Comparison of ENCODE assay signal across 14 cellular contexts in the genomic region with DNA sequence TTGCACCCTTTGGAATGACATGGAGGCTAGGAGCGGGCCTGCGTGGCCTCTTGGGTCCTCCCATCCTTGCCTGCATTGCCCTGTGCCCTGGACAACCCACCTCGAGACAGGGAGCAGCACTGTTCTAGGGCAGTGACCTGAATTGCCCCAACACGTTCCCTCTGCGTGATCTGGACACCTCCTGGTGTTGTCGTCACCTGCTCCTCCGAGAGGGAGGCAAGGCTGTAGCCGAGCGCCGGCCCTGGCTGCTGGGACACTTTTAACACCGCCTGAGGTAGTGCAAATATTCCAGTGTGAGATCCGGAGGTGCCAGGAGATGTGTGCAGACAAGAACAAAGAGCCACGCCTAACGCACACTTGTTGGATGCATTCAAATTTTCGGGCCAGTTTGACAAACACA.
A peak's percentile ranks its signal among the peaks of the same experiment; 100 is the strongest.
DNase-seq lines count a peak whose midpoint lies in the region; ATAC-seq, FAIRE-seq and TF ChIP-seq lines count a peak whose summit lies in the region.
"Had no signal": no experiment of that assay in that cellular context is flagged by ENCODE, and none has a peak within 500 bp of the region (broad histone marks: within the 10 kb centered on the region; RNA-seq: fewer than 3 reads in every experiment).

No MANE protein-coding gene starts in this region.

- H3K4me1 ChIP-seq in kidney (ENCODE audit: control insufficient read depth in 1 of 2, insufficient read depth in 1 of 2, low read depth in 1 of 2, low read length in 2 of 2) = peaks cover 0 to 2% of the 10 kb centered on the region in 2 donors

- H3K9me3 ChIP-seq in kidney (ENCODE audit: control insufficient read depth in 1 of 2, low read length in 2 of 2) = peaks cover 0 to 5% of the 10 kb centered on the region in 2 donors
- H3K9me3 ChIP-seq: neutrophil, thoracic aorta had no signal

- DNase-seq in activated CD8-positive, alpha-beta memory T cell treated with anti-CD3 and anti-CD28 coated beads, Interleukin-2, amount 10 ng/mL, durations not matched to agents 7 days and 5 days = peak; percentile 38
- DNase-seq in chondrocyte (ENCODE audit: low spot score) (peak; percentile 56), kidney (peak; percentile 44), RCC 7860 (ENCODE audit: low spot score) (no peak), NCI-H1092 treated with DMSO at 0.1 percent for 48 hours (lab: John Stamatoyannopoulos, UW) (no peak)
- DNase-seq in stimulated activated effector memory CD8-positive, alpha-beta T cell treated with anti-CD3 and anti-CD28 coated beads, Interleukin-12 subunit alpha, Interleukin-12 subunit beta, amount 100 ng/mL, for 72 hours (ENCODE audit: low spot score in 2 of 2) = no peak
- DNase-seq in stimulated activated CD4-positive, alpha-beta T cell treated with anti-CD3 and anti-CD28 coated beads, Interleukin-15, amount 100 ng/mL, for 24 hours = no peak
- DNase-seq: C1 segment of cervical spinal cord, mesenchymal stem cell had no signal

- H3K27ac ChIP-seq in kidney (ENCODE audit: low read depth in 2 of 2, low read length in 2 of 2) = no peak overlapping the region
- H3K27ac ChIP-seq: neutrophil, thoracic aorta had no signal

- H3K4me3 Mint-ChIP-seq in activated CD8-positive, alpha-beta memory T cell treated with anti-CD3 and anti-CD28 coated beads, Interleukin-2, amount 10 ng/mL, durations not matched to agents 7 days and 5 days = no peak overlapping the region
- H3K4me3 Mint-ChIP-seq in chondrocyte (ENCODE audit: unreplicated experiment) = no peak overlapping the region
- H3K4me3 Mint-ChIP-seq in stimulated activated effector memory CD8-positive, alpha-beta T cell treated with anti-CD3 and anti-CD28 coated beads, Interleukin-12 subunit alpha, Interleukin-12 subunit beta, amount 100 ng/mL, for 72 hours = peak overlapping the region; percentile 52

- CTCF ChIA-PET in activated CD8-positive, alpha-beta memory T cell treated with anti-CD3 and anti-CD28 coated beads, Interleukin-2, amount 10 ng/mL, durations not matched to agents 7 days and 5 days (lab: Charles Lee) = no interaction called here

- ATAC-seq in activated CD8-positive, alpha-beta memory T cell treated with anti-CD3 and anti-CD28 coated beads, Interleukin-2, amount 10 ng/mL, durations not matched to agents 7 days and 5 days = no peak
- no peak for ATAC-seq in stimulated activated effector memory CD8-positive, alpha-beta T cell treated with anti-CD3 and anti-CD28 coated beads, Interleukin-12 subunit alpha, Interleukin-12 subunit beta, amount 100 ng/mL, for 72 hours
- no peak for ATAC-seq in HG02678 (IDR thresholded peaks at IDR 0.05; ENCODE audit: unreplicated experiment)
- ATAC-seq: SK-N-SH treated with all-trans-retinoic acid at 6 μM for 48 hours had no signal

- intact Hi-C loops in kidney (cut with DNase I) = no loop called here

- no peak overlapping the region for H3K9ac ChIP-seq in kidney (ENCODE audit: low read length in 2 of 2)

- FAIRE-seq in kidney (lab: Jason Lieb, UNC) (no peak), RCC 7860 (lab: Jason Lieb, UNC) (no peak)
- FAIRE-seq: H54 had no signal

- TF ChIP-seq CTCF in chondrocyte (IDR thresholded peaks at IDR 0.05) (no peak), kidney (IDR thresholded peaks at IDR 0.05; ENCODE audit: borderline replicate concordance, extremely low read depth, insufficient read depth) (no peak)

- H3K27ac Mint-ChIP-seq in activated CD8-positive, alpha-beta memory T cell treated with anti-CD3 and anti-CD28 coated beads, Interleukin-2, amount 10 ng/mL, durations not matched to agents 7 days and 5 days = no peak overlapping the region
- no peak overlapping the region for H3K27ac Mint-ChIP-seq in chondrocyte (ENCODE audit: unreplicated experiment)
- peak overlapping the region; percentile 89 for H3K27ac Mint-ChIP-seq in stimulated activated effector memory CD8-positive, alpha-beta T cell treated with anti-CD3 and anti-CD28 coated beads, Interleukin-12 subunit alpha, Interleukin-12 subunit beta, amount 100 ng/mL, for 72 hours

- H3K27me3 Mint-ChIP-seq in activated CD8-positive, alpha-beta memory T cell treated with anti-CD3 and anti-CD28 coated beads, Interleukin-2, amount 10 ng/mL, durations not matched to agents 7 days and 5 days = no peaks in the 10 kb centered on the region
- no peaks in the 10 kb centered on the region for H3K27me3 Mint-ChIP-seq in chondrocyte (ENCODE audit: low read depth)

- peaks cover 42% of the 10 kb centered on the region for H3K4me1 Mint-ChIP-seq in activated CD8-positive, alpha-beta memory T cell treated with anti-CD3 and anti-CD28 coated beads, Interleukin-2, amount 10 ng/mL, durations not matched to agents 7 days and 5 days
- peaks cover 33% of the 10 kb centered on the region for H3K4me1 Mint-ChIP-seq in chondrocyte (ENCODE audit: low read depth)
- H3K4me1 Mint-ChIP-seq in stimulated activated effector memory CD8-positive, alpha-beta T cell treated with anti-CD3 and anti-CD28 coated beads, Interleukin-12 subunit alpha, Interleukin-12 subunit beta, amount 100 ng/mL, for 72 hours = peaks cover 89% of the 10 kb centered on the region

- no peak overlapping the region for H3K4me3 ChIP-seq in kidney (ENCODE audit: low read length in 2 of 2)
- H3K4me3 ChIP-seq: thoracic aorta had no signal

- H3K36me3 ChIP-seq in kidney (ENCODE audit: control insufficient read depth in 1 of 2, insufficient read depth in 2 of 2, low read length in 2 of 2) = peaks cover 0 to 4% of the 10 kb centered on the region in 2 donors
- H3K36me3 ChIP-seq: neutrophil had no signal

- H3K36me3 Mint-ChIP-seq in activated CD8-positive, alpha-beta memory T cell treated with anti-CD3 and anti-CD28 coated beads, Interleukin-2, amount 10 ng/mL, durations not matched to agents 7 days and 5 days = peaks cover 5% of the 10 kb centered on the region
- peaks cover 62% of the 10 kb centered on the region for H3K36me3 Mint-ChIP-seq in chondrocyte (ENCODE audit: low read depth)
- H3K36me3 Mint-ChIP-seq in stimulated activated effector memory CD8-positive, alpha-beta T cell treated with anti-CD3 and anti-CD28 coated beads, Interleukin-12 subunit alpha, Interleukin-12 subunit beta, amount 100 ng/mL, for 72 hours = peaks cover 40% of the 10 kb centered on the region

- no peaks in the 10 kb centered on the region for H3K9me3 Mint-ChIP-seq in activated CD8-positive, alpha-beta memory T cell treated with anti-CD3 and anti-CD28 coated beads, Interleukin-2, amount 10 ng/mL, durations not matched to agents 7 days and 5 days (ENCODE audit: low read depth)
- H3K9me3 Mint-ChIP-seq in chondrocyte (ENCODE audit: low read depth) = peaks cover 9% of the 10 kb centered on the region
- H3K9me3 Mint-ChIP-seq in stimulated activated effector memory CD8-positive, alpha-beta T cell treated with anti-CD3 and anti-CD28 coated beads, Interleukin-12 subunit alpha, Interleukin-12 subunit beta, amount 100 ng/mL, for 72 hours = no peaks in the 10 kb centered on the region

Comparison
In these comparisons a context has a peak if more than half of its experiments do, and no peak if none do; other contexts are left out.
1. DNase-seq: peak in activated CD8-positive, alpha-beta memory T cell treated with anti-CD3 and anti-CD28 coated beads, Interleukin-2, amount 10 ng/mL, durations not matched to agents 7 days and 5 days (single experiment), chondrocyte (single experiment) and kidney (single experiment); none in stimulated activated effector memory CD8-positive, alpha-beta T cell treated with anti-CD3 and anti-CD28 coated beads, Interleukin-12 subunit alpha, Interleukin-12 subunit beta, amount 100 ng/mL, for 72 hours (0 of 2), RCC 7860 (single experiment), stimulated activated CD4-positive, alpha-beta T cell treated with anti-CD3 and anti-CD28 coated beads, Interleukin-15, amount 100 ng/mL, for 24 hours (single experiment) and NCI-H1092 treated with DMSO at 0.1 percent for 48 hours (single experiment).